1 cellular context compared by ENCODE assay signal in genomic region chr18:11989174-11989573, GRCh38.
TF ChIP-seq lines count a peak whose summit lies in the region.

No MANE protein-coding gene starts in this region.

TF ChIP-seq in GM23338, 12 proteins besides CTCF, POLR2A, EP300 and RAD21 (continued from another document):
- TF ChIP-seq ZNF462 (CRISPR knock-in tag; IDR thresholded peaks at IDR 0.05) (no peak), STAT1 (IDR thresholded peaks at IDR 0.05; ENCODE audit: unreplicated experiment) (no peak), EZH2phosphoT487 (IDR thresholded peaks at IDR 0.05; ENCODE audit: unreplicated experiment) (no peak), JUNB (IDR thresholded peaks at IDR 0.05; ENCODE audit: unreplicated experiment) (no peak), ZNF114 (CRISPR knock-in tag; IDR thresholded peaks at IDR 0.05) (no peak), REST (IDR thresholded peaks at IDR 0.05; ENCODE audit: unreplicated experiment) (no peak), ZNF331 (CRISPR knock-in tag; IDR thresholded peaks at IDR 0.05; ENCODE audit: low read depth) (no peak), NANOG (IDR thresholded peaks at IDR 0.05; ENCODE audit: borderline replicate concordance) (no peak)
